Comparison of ENCODE assay signal across 36 cellular contexts in genomic region chr9:33246269-33246860, GRCh38. TPM values are rescaled to one million over a fixed set of nuclear protein-coding genes. Genes with fewer than 3 reads are reported as not detected.
"Had no signal": no experiment of that assay in that cellular context is flagged by ENCODE, and none has a peak within 500 bp of the region (broad histone marks: within the 10 kb centered on the region; RNA-seq: fewer than 3 reads in every experiment).

No MANE protein-coding gene starts in this region.

- H2AFZ ChIP-seq: PC-9 had no signal

- H3K4me3 Mint-ChIP-seq: activated B cell treated with CpG ODN at 0.5 μM for 24 hours; activated CD4-positive, alpha-beta memory T cell treated with anti-CD3 and anti-CD28 coated beads for 36 hours; activated naive CD4-positive, alpha-beta T cell treated with anti-CD3 and anti-CD28 coated beads, Interleukin-2, amount 50 U/mL, for 24 hours; activated T-cell treated with anti-CD3 and anti-CD28 coated beads, Interleukin-2, amount 50 U/mL, for 72 hours; activated T-helper 17 cell treated with anti-CD3 and anti-CD28 coated beads, Interleukin-2, amount 50 U/mL, for 72 hours; brain had no signal

- H3K27ac ChIP-seq: PC-9, VCaP had no signal

- H3K27me3 Mint-ChIP-seq: activated B cell treated with CpG ODN at 0.5 μM for 24 hours; activated CD4-positive, alpha-beta memory T cell treated with anti-CD3 and anti-CD28 coated beads for 36 hours; activated naive CD4-positive, alpha-beta T cell treated with anti-CD3 and anti-CD28 coated beads, Interleukin-2, amount 50 U/mL, for 24 hours; activated T-helper 17 cell treated with anti-CD3 and anti-CD28 coated beads, Interleukin-2, amount 50 U/mL, for 72 hours; brain had no signal

- ATAC-seq: activated T-cell treated with anti-CD3 and anti-CD28 coated beads, Interleukin-2, amount 50 U/mL, for 72 hours; activated T-helper 17 cell treated with anti-CD3 and anti-CD28 coated beads, Interleukin-2, amount 50 U/mL, for 72 hours had no signal

- DNase-seq: activated B cell treated with CpG ODN at 0.5 μM for 24 hours; activated CD4-positive, alpha-beta memory T cell treated with anti-CD3 and anti-CD28 coated beads for 36 hours; activated CD4-positive, alpha-beta T cell treated with anti-CD3 and anti-CD28 coated beads for 4 hours; activated CD4-positive, alpha-beta T cell treated with anti-CD3 and anti-CD28 coated beads, Interleukin-2, amount 50 U/mL, for 1 hour; activated CD4-positive, CD25-positive, alpha-beta regulatory T cell treated with anti-CD3 and anti-CD28 coated beads, Interleukin-2, amount 50 U/mL, for 72 hours; activated effector memory CD4-positive, alpha-beta T cell treated with anti-CD3 and anti-CD28 coated beads, Interleukin-2, amount 50 U/mL, for 16 hours; activated naive CD4-positive, alpha-beta T cell treated with Interleukin-2 at 50 U/mL for 16 hours; activated T-cell treated with anti-CD3 and anti-CD28 coated beads, Interleukin-2, amount 50 U/mL, for 1 hour; activated T-cell treated with anti-CD3 and anti-CD28 coated beads, Interleukin-2, amount 50 U/mL, for 72 hours; anterior cingulate cortex; central memory CD4-positive, alpha-beta T cell; Kasumi-1; KBM-7; MM.1S; MV-4-11; NCI-H1092; NCI-H1436 treated with DMSO at 0.1 percent for 48 hours; NCI-H1694 treated with DMSO at 0.1 percent for 48 hours; NCI-H2029; NCI-H345; NCI-H524 treated with DMSO at 0.1 percent for 48 hours; NCI-H748 treated with DMSO at 0.1 percent for 48 hours; NK-92 treated with Interleukin-12 subunit alpha and Interleukin-12 subunit beta, amount 100 ng/mL, for 24 hours; PC-9; Right ventricle myocardium superior; SW 1271; T-helper 1 cell; T-helper 2 cell; T-helper 9 cell had no signal

- H3K27ac Mint-ChIP-seq: activated B cell treated with CpG ODN at 0.5 μM for 24 hours; activated CD4-positive, alpha-beta memory T cell treated with anti-CD3 and anti-CD28 coated beads for 36 hours; activated naive CD4-positive, alpha-beta T cell treated with anti-CD3 and anti-CD28 coated beads, Interleukin-2, amount 50 U/mL, for 24 hours; activated T-cell treated with anti-CD3 and anti-CD28 coated beads, Interleukin-2, amount 50 U/mL, for 72 hours; activated T-helper 17 cell treated with anti-CD3 and anti-CD28 coated beads, Interleukin-2, amount 50 U/mL, for 72 hours; brain had no signal

- H3K9me3 Mint-ChIP-seq: activated B cell treated with CpG ODN at 0.5 μM for 24 hours; activated CD4-positive, alpha-beta memory T cell treated with anti-CD3 and anti-CD28 coated beads for 36 hours; activated naive CD4-positive, alpha-beta T cell treated with anti-CD3 and anti-CD28 coated beads, Interleukin-2, amount 50 U/mL, for 24 hours; activated T-cell treated with anti-CD3 and anti-CD28 coated beads, Interleukin-2, amount 50 U/mL, for 72 hours; activated T-helper 17 cell treated with anti-CD3 and anti-CD28 coated beads, Interleukin-2, amount 50 U/mL, for 72 hours had no signal

- H3K4me3 ChIP-seq: PC-9 had no signal

- H3K4me2 ChIP-seq: PC-9 had no signal

- H3K4me1 Mint-ChIP-seq: activated naive CD4-positive, alpha-beta T cell treated with anti-CD3 and anti-CD28 coated beads, Interleukin-2, amount 50 U/mL, for 24 hours; activated T-helper 17 cell treated with anti-CD3 and anti-CD28 coated beads, Interleukin-2, amount 50 U/mL, for 72 hours; brain had no signal

RNA-seq across cellular contexts. Expression of gene SPINK4, which starts 6.4 kb away (rescaled TPM):
- total RNA-seq: activated B cell treated with CpG ODN at 0.5 μM for 24 hours; activated CD4-positive, alpha-beta memory T cell treated with anti-CD3 and anti-CD28 coated beads for 36 hours; activated T-cell treated with anti-CD3 and anti-CD28 coated beads, Interleukin-2, amount 50 U/mL, for 72 hours; activated T-helper 17 cell treated with anti-CD3 and anti-CD28 coated beads, Interleukin-2, amount 50 U/mL, for 72 hours; bronchial epithelial cell; cerebellum; NCI-H460; PC-9; Right ventricle myocardium superior had no signal
